24 cellular contexts compared by ENCODE assay signal in the genomic region with DNA sequence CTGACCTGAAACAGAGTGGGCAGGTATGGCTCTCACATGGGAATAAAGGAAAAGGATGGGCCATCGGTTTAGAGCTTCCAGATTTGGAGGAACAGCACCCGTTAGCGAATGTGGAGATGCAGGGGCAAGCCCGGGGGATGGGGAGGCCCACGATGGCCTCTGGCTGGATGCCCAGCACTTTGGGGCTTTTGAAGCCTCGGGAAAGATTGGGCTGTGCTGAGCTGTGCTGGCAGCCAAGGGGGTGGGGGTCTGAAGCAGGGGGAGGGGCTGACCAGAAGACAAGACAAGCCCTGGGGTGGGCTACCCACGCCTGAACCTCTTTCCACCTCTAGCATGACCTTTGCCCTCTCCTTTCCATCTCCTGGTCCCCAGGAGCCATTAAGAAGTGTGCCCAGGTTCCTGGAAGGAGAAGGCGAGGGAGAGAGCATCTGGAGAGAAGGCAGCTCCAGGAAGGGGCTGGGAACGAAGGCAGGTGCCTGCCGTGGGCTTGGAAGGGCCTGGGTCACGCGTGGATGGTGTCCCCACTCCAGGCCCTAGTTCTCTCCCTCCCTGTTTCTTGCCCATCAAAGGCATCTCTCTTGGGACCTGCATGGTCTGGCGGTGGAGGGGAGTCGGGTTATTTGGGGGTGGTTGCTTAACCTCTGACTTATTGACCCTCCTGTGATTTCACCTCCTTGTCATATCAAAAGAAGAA. TPM values are rescaled to one million over a fixed set of nuclear protein-coding genes. Genes with fewer than 3 reads are reported as not detected.
DNase-seq lines count a peak whose midpoint lies in the region; ATAC-seq, FAIRE-seq and TF ChIP-seq lines count a peak whose summit lies in the region.
"Had no signal": no experiment of that assay in that cellular context is flagged by ENCODE, and none has a peak within 500 bp of the region (broad histone marks: within the 10 kb centered on the region; RNA-seq: fewer than 3 reads in every experiment).

No MANE protein-coding gene starts in this region.

- H3K27ac ChIP-seq in Peyer's patch (no peak overlapping the region), kidney (ENCODE audit: low read depth in 2 of 2, low read length in 2 of 2) (no peak overlapping the region), sigmoid colon (no peak overlapping the region), smooth muscle cell (ENCODE audit: low read depth) (no peak overlapping the region)
- H3K27ac ChIP-seq: PC-9 had no signal

- H3K27me3 Mint-ChIP-seq in activated naive CD4-positive, alpha-beta T cell treated with anti-CD3 and anti-CD28 coated beads, Interleukin-2, amount 10 ng/mL, durations not matched to agents 7 days and 5 days, result peaks cover 3% of the 10 kb centered on the region

- peak; percentile 14 for DNase-seq in activated naive CD4-positive, alpha-beta T cell treated with anti-CD3 and anti-CD28 coated beads, Interleukin-2, amount 10 ng/mL, durations not matched to agents 7 days and 5 days
- no peak for DNase-seq in activated naive CD4-positive, alpha-beta T cell (lab: John Stamatoyannopoulos, UW)
- DNase-seq in Peyer's patch (peak in 2 of 3 donors; percentile 19 to 21), kidney (peak; percentile 26), sigmoid colon (peak; percentile 42), ureter (ENCODE audit: low spot score) (no peak), smooth muscle cell (lab: John Stamatoyannopoulos, UW; ENCODE audit: unreplicated experiment) (no peak)
- DNase-seq: BE2C; CD4-positive, alpha-beta memory T cell; DMS153; GOT3; Karpas-422; NCI-H1048; NCI-H1436 treated with DMSO at 0.1 percent for 48 hours; NCI-H2029 treated with DMSO at 0.1 percent for 48 hours; NCI-H2171; NCI-H526; PC-9 had no signal

- no peaks in the 10 kb centered on the region for H3K4me1 Mint-ChIP-seq in activated naive CD4-positive, alpha-beta T cell treated with anti-CD3 and anti-CD28 coated beads, Interleukin-2, amount 10 ng/mL, durations not matched to agents 7 days and 5 days
- H3K4me1 Mint-ChIP-seq: CD4-positive, alpha-beta memory T cell; IgD-negative memory B cell had no signal

- TF ChIP-seq POLR2A in Peyer's patch (IDR thresholded peaks at IDR 0.05) (no peak), sigmoid colon (IDR thresholded peaks at IDR 0.05) (no peak)

- H3K9me3 Mint-ChIP-seq in activated naive CD4-positive, alpha-beta T cell treated with anti-CD3 and anti-CD28 coated beads, Interleukin-2, amount 10 ng/mL, durations not matched to agents 7 days and 5 days, result no peaks in the 10 kb centered on the region
- H3K9me3 Mint-ChIP-seq: CD4-positive, alpha-beta memory T cell; IgD-negative memory B cell had no signal

- FAIRE-seq in kidney (lab: Jason Lieb, UNC), result no peak
- FAIRE-seq: A204.1, GM12891 had no signal

- H3K4me3 ChIP-seq in Peyer's patch, result no peak overlapping the region
- no peak overlapping the region for H3K4me3 ChIP-seq in kidney (ENCODE audit: low read length in 2 of 2)
- H3K4me3 ChIP-seq in sigmoid colon, result no peak overlapping the region
- no peak overlapping the region for H3K4me3 ChIP-seq in smooth muscle cell
- H3K4me3 ChIP-seq: PC-9 had no signal

- TF ChIP-seq EP300 in sigmoid colon (IDR thresholded peaks at IDR 0.05), result no peak

- no peak overlapping the region for H3K4me2 ChIP-seq in smooth muscle cell
- H3K4me2 ChIP-seq: PC-9 had no signal

- H2AFZ ChIP-seq in smooth muscle cell (ENCODE audit: low read depth), result no peak overlapping the region
- H2AFZ ChIP-seq: PC-9 had no signal

- no peak overlapping the region for H3K9ac ChIP-seq in kidney (ENCODE audit: low read length in 2 of 2)
- no peak overlapping the region for H3K9ac ChIP-seq in smooth muscle cell (ENCODE audit: low read depth)

- no peak overlapping the region for H3K4me3 Mint-ChIP-seq in activated naive CD4-positive, alpha-beta T cell treated with anti-CD3 and anti-CD28 coated beads, Interleukin-2, amount 10 ng/mL, durations not matched to agents 7 days and 5 days
- H3K4me3 Mint-ChIP-seq: CD4-positive, alpha-beta memory T cell had no signal

- no peaks in the 10 kb centered on the region for H3K9me3 ChIP-seq in Peyer's patch
- H3K9me3 ChIP-seq in kidney (ENCODE audit: control insufficient read depth in 1 of 2, low read length in 2 of 2), result no peaks in the 10 kb centered on the region
- no peaks in the 10 kb centered on the region for H3K9me3 ChIP-seq in sigmoid colon
- no peaks in the 10 kb centered on the region for H3K9me3 ChIP-seq in smooth muscle cell (replicated peaks; ENCODE audit: low read depth)
- H3K9me3 ChIP-seq: BE2C had no signal

- H3K27ac Mint-ChIP-seq in activated naive CD4-positive, alpha-beta T cell treated with anti-CD3 and anti-CD28 coated beads, Interleukin-2, amount 10 ng/mL, durations not matched to agents 7 days and 5 days, result no peak overlapping the region
- H3K27ac Mint-ChIP-seq: CD4-positive, alpha-beta memory T cell had no signal

- no peaks in the 10 kb centered on the region for H3K36me3 Mint-ChIP-seq in activated naive CD4-positive, alpha-beta T cell treated with anti-CD3 and anti-CD28 coated beads, Interleukin-2, amount 10 ng/mL, durations not matched to agents 7 days and 5 days
- H3K36me3 Mint-ChIP-seq: CD4-positive, alpha-beta memory T cell had no signal

- H3F3A ChIP-seq in smooth muscle cell (ENCODE audit: low read depth), result no peaks in the 10 kb centered on the region

- H4K20me1 ChIP-seq in smooth muscle cell (ENCODE audit: low read depth), result no peaks in the 10 kb centered on the region

- ATAC-seq in HG02571 (IDR thresholded peaks at IDR 0.05; ENCODE audit: unreplicated experiment), result no peak
- ATAC-seq: HCT116 had no signal

- no peaks in the 10 kb centered on the region for H3K79me2 ChIP-seq in smooth muscle cell (ENCODE audit: low read depth)

- H3K4me1 ChIP-seq in Peyer's patch (no peaks in the 10 kb centered on the region), kidney (ENCODE audit: control insufficient read depth in 1 of 2, insufficient read depth in 1 of 2, low read depth in 1 of 2, low read length in 2 of 2) (no peaks in the 10 kb centered on the region), sigmoid colon (no peaks in the 10 kb centered on the region), smooth muscle cell (ENCODE audit: low read depth) (no peaks in the 10 kb centered on the region)
- H3K4me1 ChIP-seq: BE2C had no signal

- intact Hi-C loops in kidney (cut with DNase I), result no loop called here
- intact Hi-C loops in sigmoid colon (cut with DNase I), result no loop called here

- no peaks in the 10 kb centered on the region for H3K27me3 ChIP-seq in Peyer's patch
- H3K27me3 ChIP-seq in sigmoid colon, result no peaks in the 10 kb centered on the region
- H3K27me3 ChIP-seq in smooth muscle cell (ENCODE audit: low read depth), result peaks cover 3% of the 10 kb centered on the region
- H3K27me3 ChIP-seq: BE2C had no signal

- 71 to 82% methylated on average over 14 of the region's 14 CpGs for WGBS in sigmoid colon, 2 donors
- 88% methylated on average over 14 of the region's 14 CpGs for WGBS in smooth muscle cell (ENCODE audit: low lambda C conversion rate)

- TF ChIP-seq CTCF in Peyer's patch (IDR thresholded peaks at IDR 0.05) (no peak), kidney (IDR thresholded peaks at IDR 0.05; ENCODE audit: borderline replicate concordance, extremely low read depth, insufficient read depth) (no peak), sigmoid colon (IDR thresholded peaks at IDR 0.05) (no peak), smooth muscle cell (IDR thresholded peaks at IDR 0.05; ENCODE audit: borderline replicate concordance, insufficient read depth, poor library complexity, severe bottlenecking) (no peak)

- H3K36me3 ChIP-seq in Peyer's patch, result no peaks in the 10 kb centered on the region
- H3K36me3 ChIP-seq in kidney (ENCODE audit: control insufficient read depth in 1 of 2, insufficient read depth in 2 of 2, low read length in 2 of 2), result no peaks in the 10 kb centered on the region
- H3K36me3 ChIP-seq in sigmoid colon, result no peaks in the 10 kb centered on the region
- H3K36me3 ChIP-seq in smooth muscle cell (ENCODE audit: low read depth), result no peaks in the 10 kb centered on the region
- H3K36me3 ChIP-seq: BE2C had no signal

- CTCF ChIA-PET in activated naive CD4-positive, alpha-beta T cell treated with anti-CD3 and anti-CD28 coated beads, Interleukin-2, amount 10 ng/mL, durations not matched to agents 7 days and 5 days (lab: Charles Lee), result no interaction called here

RNA-seq across cellular contexts. Expression of a gene that starts 39.7 kb away (rescaled TPM):
- total RNA-seq in Peyer's patch (1 to 10 TPM in 1 of 4 donors, under 1 TPM in 3; 0.18 to 2.5 (median 0.23) TPM), kidney (0.16 TPM), sigmoid colon (1 to 10 TPM in 2 of 4 donors, under 1 TPM in 2; 0.49 to 3.0 (median 0.97) TPM), ureter (1.1 TPM), smooth muscle cell (not detected in 2 replicates)
- polyA plus RNA-seq in kidney (ENCODE audit: insufficient read depth, low read depth, low replicate concordance) (0.13 TPM), sigmoid colon (under 1 TPM in 1 of 3 donors, not detected in 2; 0.22 TPM), smooth muscle cell (0.09 and 0.37 TPM in 2 replicates)
- total RNA-seq: MCF 10A had no signal
- polyA plus RNA-seq: IgD-negative memory B cell had no signal

Comparison
In these comparisons a context has a peak if more than half of its experiments do, and no peak if none do; other contexts are left out.
1. DNase-seq: peak in activated naive CD4-positive, alpha-beta T cell treated with anti-CD3 and anti-CD28 coated beads, Interleukin-2, amount 10 ng/mL, durations not matched to agents 7 days and 5 days (single experiment), Peyer's patch (2 of 3), kidney (single experiment) and sigmoid colon (single experiment); none in activated naive CD4-positive, alpha-beta T cell (0 of 4), ureter (single experiment) and smooth muscle cell (single experiment).